23 cellular contexts compared by ENCODE assay signal in the genomic region with DNA sequence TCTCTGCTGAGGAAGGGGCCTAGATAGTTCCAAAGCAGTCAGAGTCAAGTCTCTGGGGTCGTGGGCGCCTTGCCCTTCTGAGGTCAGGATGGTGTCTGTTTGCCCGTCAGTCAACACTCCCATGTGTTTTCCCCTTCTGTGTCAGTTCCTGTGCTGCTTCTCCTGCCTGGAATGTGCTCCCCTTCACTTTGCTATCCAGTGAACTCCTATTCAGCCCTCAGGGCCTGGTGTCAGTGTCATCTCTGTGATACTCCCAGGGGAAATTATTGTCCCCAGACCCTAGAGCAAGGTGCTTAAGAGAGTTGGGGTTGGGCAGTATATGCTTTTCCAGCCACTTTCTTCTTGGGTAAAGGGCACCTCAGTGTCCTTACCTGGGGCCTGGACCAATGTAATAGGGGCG. TPM values are rescaled to one million over a fixed set of nuclear protein-coding genes. Genes with fewer than 3 reads are reported as not detected.
DNase-seq lines count a peak whose midpoint lies in the region; FAIRE-seq and TF ChIP-seq lines count a peak whose summit lies in the region.
"Had no signal": no experiment of that assay in that cellular context is flagged by ENCODE, and none has a peak within 500 bp of the region (broad histone marks: within the 10 kb centered on the region; RNA-seq: fewer than 3 reads in every experiment).

No MANE protein-coding gene starts in this region.

- H2BK120ac ChIP-seq in H1 (replicated peaks; ENCODE audit: low read depth, low read length) = no peak overlapping the region

- H3K23ac ChIP-seq in H1 (ENCODE audit: insufficient read length) = no peak overlapping the region

- H3K36me3 ChIP-seq in H1 (ENCODE audit: control insufficient read depth in 2 of 4, insufficient read depth in 4 of 4, low read length in 3 of 4) (no peaks in the 10 kb centered on the region), neural progenitor cell (no peaks in the 10 kb centered on the region)
- H3K36me3 ChIP-seq: BE2C had no signal

- no peak overlapping the region for H2BK15ac ChIP-seq in H1 (ENCODE audit: low read length)

- H3F3A ChIP-seq in neural progenitor cell (ENCODE audit: low read depth) = peaks cover 20% of the 10 kb centered on the region

- TF ChIP-seq RAD21 in H1 (IDR thresholded peaks at IDR 0.05 in 1 of 2, conservative IDR thresholded peaks at IDR 0.05 in 1 of 2; ENCODE audit: low read depth in 2 of 2, low read length in 2 of 2) = no peak

- H3K9me3 ChIP-seq in H1 (ENCODE audit: insufficient read depth in 2 of 2, low read depth in 1 of 2, low read length in 1 of 2) (no peaks in the 10 kb centered on the region), neural progenitor cell (ENCODE audit: low read depth) (no peaks in the 10 kb centered on the region)
- H3K9me3 ChIP-seq: BE2C had no signal

- 0 out of 2 replicates have a peak overlapping the region, but pooled peaks have one; percentile 4 for H2AK5ac ChIP-seq in H1 (ENCODE audit: low read depth, low read length)

- H4K20me1 ChIP-seq in H1 (replicated peaks in 1 of 2; ENCODE audit: control insufficient read depth in 1 of 2, insufficient read depth in 2 of 2, low read length in 2 of 2) (peaks cover 0 to 3% of the 10 kb centered on the region in 2 experiments), neural progenitor cell (ENCODE audit: low read depth) (peaks cover 3% of the 10 kb centered on the region)

- H4K5ac ChIP-seq in H1 (ENCODE audit: insufficient read length, low read depth, low read length) = no peak overlapping the region

- H3K4me1 ChIP-seq in H1 (replicated peaks in 1 of 4; ENCODE audit: control insufficient read depth in 3 of 4, insufficient read depth in 4 of 4, low read length in 3 of 4) (peaks cover 3 to 5% (median 4%) of the 10 kb centered on the region in 4 experiments), neural progenitor cell (peaks cover 11% of the 10 kb centered on the region)
- H3K4me1 ChIP-seq: BE2C had no signal

- H3K4me3 Mint-ChIP-seq in neural progenitor cell = no peak overlapping the region
- H3K4me3 Mint-ChIP-seq: HFFc6 had no signal

- peak overlapping the region; percentile 43 for H3K27ac ChIP-seq in RWPE1
- H3K27ac ChIP-seq in H1 (ENCODE audit: low read depth, low read length) = no peak overlapping the region
- no peak overlapping the region for H3K27ac ChIP-seq in neural progenitor cell

- CTCF ChIA-PET in RWPE1 (lab: Yijun Ruan, JAX) = no interaction called here
- CTCF ChIA-PET in H1 (lab: Charles Lee; ENCODE audit: partially characterized antibody) = interaction anchor here (0.8 to 3.2 kb wide), 6 partner anchors 12 to 41 kb away, joined by 3 to 19 read pairs (median 6); no protein-coding TSS in a partner anchor

- POLR2A ChIA-PET in RWPE1 (lab: Yijun Ruan, JAX; ENCODE audit: low non-redundant PET) = no interaction called here
- POLR2A ChIA-PET in H1 (lab: Charles Lee; ENCODE audit: partially characterized antibody) = interaction anchor here (1.7 to 17.2 kb wide), 4 partner anchors 7 to 24 kb away, joined by 7 to 295 read pairs (median 48); no protein-coding TSS in a partner anchor

- no peak overlapping the region for H3K14ac ChIP-seq in H1 (ENCODE audit: insufficient read length)

- H3K4me3 ChIP-seq in H1 (ENCODE audit: extremely low read depth in 1 of 4, insufficient read depth in 2 of 4, low read depth in 3 of 4, low read length in 4 of 4) (no peak overlapping the region), neural progenitor cell (no peak overlapping the region)
- H3K4me3 ChIP-seq: GM12878 had no signal

- no peak overlapping the region for H3K56ac ChIP-seq in H1 (replicated peaks; ENCODE audit: insufficient read length, low read depth, low read length)

- H3K27me3 ChIP-seq in H1 (replicated peaks in 1 of 4; ENCODE audit: control insufficient read depth in 3 of 4, extremely low read depth in 1 of 4, insufficient read depth in 3 of 4, low read length in 3 of 4) (no peaks in the 10 kb centered on the region), neural progenitor cell (no peaks in the 10 kb centered on the region)
- H3K27me3 ChIP-seq: BE2C had no signal

- H3K27ac Mint-ChIP-seq in neural progenitor cell = peak overlapping the region; percentile 72
- H3K27ac Mint-ChIP-seq: HFFc6 had no signal

- DNase-seq in RWPE1 (ENCODE audit: low spot score) (no peak), H1 (ENCODE audit: low read depth in 1 of 2, low spot score in 2 of 2) (no peak), neural progenitor cell (ENCODE audit: low spot score) (no peak), NCI-H1048 (lab: John Stamatoyannopoulos, UW) (no peak), SW 1271 (lab: John Stamatoyannopoulos, UW) (no peak), NCI-H226 (no peak)
- DNase-seq: ACHN; BE2C; C1 segment of cervical spinal cord; CD4-positive, CD25-positive, alpha-beta regulatory T cell; CD8-positive, alpha-beta memory T cell; COR-L47; DMS 273 treated with DMSO at 0.1 percent for 48 hours; DMS53; DND-41; EL; HCEC 1CT; HFFc6; IMR-90 had no signal

- H3K23me2 ChIP-seq in H1 (ENCODE audit: low read depth, low read length) = no peaks in the 10 kb centered on the region

- no peak for FAIRE-seq in H1 (lab: Jason Lieb, UNC)
- FAIRE-seq: A204.1, GM12878, H54, HTR-8/SVneo had no signal

- H2BK20ac ChIP-seq in H1 (ENCODE audit: low read length) = no peak overlapping the region

- H3K18ac ChIP-seq in H1 (ENCODE audit: extremely low read depth, low read length) = no peak overlapping the region

- no peak for TF ChIP-seq POLR2A in H1 (IDR thresholded peaks at IDR 0.05; ENCODE audit: control extremely low read depth in 1 of 2, low read depth in 2 of 2, low read length in 2 of 2)

- no peak overlapping the region for H3K4ac ChIP-seq in H1 (replicated peaks; ENCODE audit: insufficient read length, low read depth, low read length)

- H3K4me2 ChIP-seq in H1 (ENCODE audit: insufficient read depth in 1 of 2, low read depth in 2 of 2, low read length in 2 of 2) (no peak overlapping the region), neural progenitor cell (no peak overlapping the region)

- H3K9me3 Mint-ChIP-seq in neural progenitor cell = no peaks in the 10 kb centered on the region
- H3K9me3 Mint-ChIP-seq: CD8-positive, alpha-beta memory T cell; HFFc6 had no signal

- no peak overlapping the region for H3K9ac ChIP-seq in H1 (replicated peaks in 1 of 4; ENCODE audit: extremely low read depth in 1 of 4, low read depth in 3 of 4, low read length in 3 of 4)
- no peak overlapping the region for H3K9ac ChIP-seq in neural progenitor cell

- no peaks in the 10 kb centered on the region for H3K36me3 Mint-ChIP-seq in neural progenitor cell
- H3K36me3 Mint-ChIP-seq: CD4-positive, CD25-positive, alpha-beta regulatory T cell; CD8-positive, alpha-beta memory T cell had no signal

- 79% methylated on average over 4 of the region's 4 CpGs; no CpG with 5 or more reads in 1 of the 2 experiments for WGBS in H1 (ENCODE audit: extremely low coverage in 1 of 2, insufficient coverage in 1 of 2, insufficient read length in 1 of 2, insufficient replicate concordance in 2 of 2, low coverage in 1 of 2, low lambda C conversion rate in 2 of 2, missing lambda C conversion rate in 1 of 2), 2 experiments

- no peak overlapping the region for H2BK12ac ChIP-seq in H1 (ENCODE audit: low read depth, low read length)

- H3K79me1 ChIP-seq in H1 (ENCODE audit: low read depth, low read length) = peaks cover 5% of the 10 kb centered on the region

- H3K4me1 Mint-ChIP-seq in neural progenitor cell = peaks cover 13% of the 10 kb centered on the region

- no peak overlapping the region for H2BK5ac ChIP-seq in H1 (ENCODE audit: low read depth, low read length)

- H4K91ac ChIP-seq in H1 (replicated peaks; ENCODE audit: insufficient read length, low read length) = no peak overlapping the region

- H4K8ac ChIP-seq in H1 (ENCODE audit: extremely low read depth, insufficient read depth, low read length) = no peak overlapping the region

- H2AFZ ChIP-seq in H1 (ENCODE audit: low read length) (no peak overlapping the region), neural progenitor cell (replicated peaks) (no peak overlapping the region)

- TF ChIP-seq CTCF in RWPE1 (conservative IDR thresholded peaks at IDR 0.05; ENCODE audit: low read depth) = no peak
- TF ChIP-seq CTCF in H1 (IDR thresholded peaks at IDR 0.05; ENCODE audit: control extremely low read depth in 1 of 3, insufficient read depth in 1 of 3, low read depth in 1 of 3, low read length in 3 of 3) = no peak
- TF ChIP-seq CTCF in neural progenitor cell (IDR thresholded peaks at IDR 0.05) = no peak

- TF ChIP-seq EP300 in H1 (IDR thresholded peaks at IDR 0.05; ENCODE audit: borderline replicate concordance in 1 of 2, low read depth in 2 of 2, low read length in 2 of 2) = no peak

- peaks cover 8% of the 10 kb centered on the region for H3K27me3 Mint-ChIP-seq in neural progenitor cell (ENCODE audit: insufficient read depth, low read depth)

- no peaks in the 10 kb centered on the region for H3K79me2 ChIP-seq in H1 (ENCODE audit: control insufficient read depth in 1 of 2, insufficient read depth in 2 of 2, low read length in 2 of 2)
- no peaks in the 10 kb centered on the region for H3K79me2 ChIP-seq in neural progenitor cell (ENCODE audit: low read depth)

TF ChIP-seq in H1, 55 proteins besides CTCF, POLR2A, EP300 and RAD21 (continues in another document):
- no peak for TF ChIP-seq BRCA1 (IDR thresholded peaks at IDR 0.05; ENCODE audit: low read depth, low read length)
- no peak for TF ChIP-seq SP4 (IDR thresholded peaks at IDR 0.05; ENCODE audit: low read length)

RNA-seq across cellular contexts. Expression of gene SYNC, which starts 45.8 kb away (rescaled TPM):
- total RNA-seq in H1 (2021; fragmentation: NEBNext Ultra II Directional; extraction: Animal tissue kit (Norgen Biotek cat#: 25700)) = 0.17 TPM in 1 of 2 replicates, not detected in the other
- polyA plus RNA-seq in H1 (2011; rRNA removed) = 0.06 TPM in 1 of 2 replicates, not detected in the other
- 0.45 TPM for polyA plus RNA-seq in H1 (2011; cell fraction: cytosol; rRNA removed)
- not detected for polyA plus RNA-seq in H1 (2011; cell fraction: nucleus; rRNA removed)
- polyA plus RNA-seq in H1 (2012, experiment 1 of 2) = not detected in 4 replicates
- not detected for polyA plus RNA-seq in H1 (2012, experiment 2 of 2)
- 0.08 TPM for polyA plus RNA-seq in H1 (2013, experiment 1 of 2)
- polyA plus RNA-seq in H1 (2013, experiment 2 of 2) = 0.06 TPM
- 0.12 TPM in 1 of 2 replicates, not detected in the other for polyA minus RNA-seq in H1 (2011; rRNA and poly(A)+ RNA removed)
- not detected for polyA minus RNA-seq in H1 (2011; cell fraction: cytosol; rRNA and poly(A)+ RNA removed)
- polyA minus RNA-seq in H1 (2011; cell fraction: nucleus; rRNA and poly(A)+ RNA removed) = 0.20 TPM
- total RNA-seq in neural progenitor cell (ENCODE audit: low replicate concordance) = not detected in 2 replicates
- total RNA-seq: CD4-positive, CD25-positive, alpha-beta regulatory T cell; CD8-positive, alpha-beta memory T cell had no signal
- polyA plus RNA-seq: CD4-positive, CD25-positive, alpha-beta regulatory T cell; CD8-positive, alpha-beta memory T cell had no signal
